8 cellular contexts compared by ENCODE assay signal in the genomic region with DNA sequence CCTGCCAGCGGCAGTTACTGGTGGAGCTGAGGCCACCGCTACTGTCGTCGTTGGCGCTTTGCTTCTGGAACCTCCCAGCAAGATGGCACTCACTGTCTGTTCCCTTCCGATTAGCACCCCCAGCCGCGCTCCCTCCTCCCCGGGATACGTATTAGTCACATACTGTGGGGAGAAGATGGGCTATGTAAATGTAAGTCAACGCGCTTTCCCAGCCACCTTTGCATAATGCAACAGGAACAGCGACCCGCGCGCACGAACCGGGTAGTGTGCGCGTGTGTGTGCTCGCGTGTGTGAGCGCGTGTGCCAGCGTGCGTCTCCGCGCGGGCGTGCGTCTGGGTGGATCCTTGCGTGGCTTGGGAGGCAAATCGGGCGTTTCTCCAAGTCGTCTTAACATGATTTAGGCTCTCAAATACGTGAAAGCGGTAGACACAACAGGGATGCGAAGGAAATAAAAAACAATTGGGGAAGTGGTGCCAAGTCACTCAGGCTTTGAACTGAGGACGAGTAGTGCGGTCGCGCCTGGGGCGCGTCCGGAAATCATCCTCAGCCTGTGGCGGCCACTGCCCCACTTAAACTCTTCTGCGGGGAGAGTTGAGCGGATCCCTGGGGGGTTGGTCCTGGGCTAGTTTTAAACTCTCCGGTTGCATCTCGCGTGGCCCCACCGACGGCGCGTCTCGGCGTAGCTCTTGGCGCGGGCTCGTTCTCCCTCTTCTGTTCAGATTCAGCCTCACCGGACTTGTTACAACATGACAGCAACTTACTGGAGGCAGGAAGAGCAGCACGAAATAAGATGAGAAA. TPM values are rescaled to one million over a fixed set of nuclear protein-coding genes. Genes with fewer than 3 reads are reported as not detected.
A peak's percentile ranks its signal among the peaks of the same experiment; 100 is the strongest.
DNase-seq lines count a peak whose midpoint lies in the region; ATAC-seq and TF ChIP-seq lines count a peak whose summit lies in the region.

No MANE protein-coding gene starts in this region.

- DNase-seq in NCI-H69 (lab: John Stamatoyannopoulos, UW) (peak; percentile 84), lower leg skin (ENCODE audit: low spot score in 2 of 2) (peak; percentile 66 to 94), testis (peak; percentile 81), GF-D8 (lab: John Stamatoyannopoulos, UW) (no peak)
- no peak for DNase-seq in activated CD8-positive, alpha-beta memory T cell treated with anti-CD3 and anti-CD28 coated beads for 24 hours

- no peak for ATAC-seq in HG03469 (IDR thresholded peaks at IDR 0.05; ENCODE audit: unreplicated experiment)

- TF ChIP-seq CTCF in lower leg skin (IDR thresholded peaks at IDR 0.05) (no peak), testis (IDR thresholded peaks at IDR 0.05) (peak in 1 of 3 experiments; percentile 23)

- H3K36me3 ChIP-seq in ES-I3 (ENCODE audit: insufficient read depth, low read length) (no peaks in the 10 kb centered on the region), endocrine pancreas (ENCODE audit: control insufficient read depth, insufficient read depth, low read length) (no peaks in the 10 kb centered on the region), testis (ENCODE audit: low read depth, missing control alignments) (no peaks in the 10 kb centered on the region)

- H3K9me3 ChIP-seq in ES-I3 (ENCODE audit: control insufficient read depth, insufficient read depth, low read length) (no peaks in the 10 kb centered on the region), endocrine pancreas (ENCODE audit: control insufficient read depth, low read length) (no peaks in the 10 kb centered on the region), testis (no peaks in the 10 kb centered on the region)

- peak overlapping the region; percentile 8 for H3K4me3 ChIP-seq in endocrine pancreas (ENCODE audit: control insufficient read depth, insufficient read depth, low read length)
- H3K4me3 ChIP-seq in lower leg skin (ENCODE audit: low read depth, poor library complexity, severe bottlenecking), result peak overlapping the region; percentile 44
- H3K4me3 ChIP-seq in testis, result peak overlapping the region; percentile 72 to 76

- intact Hi-C loops in lower leg skin (cut with DNase I; ENCODE audit: low total_unique reads) (no loop called here), testis (cut with DNase I; ENCODE audit: low total_unique reads) (no loop called here)

- H3K4me1 ChIP-seq in ES-I3 (ENCODE audit: insufficient read depth, low read length) (peaks cover 18% of the 10 kb centered on the region; the same call in 1 of the 2 replicates), endocrine pancreas (ENCODE audit: control insufficient read depth, insufficient read depth, low read length) (no peaks in the 10 kb centered on the region), testis (peaks cover 3% of the 10 kb centered on the region)

- H3K9ac ChIP-seq in ES-I3 (ENCODE audit: low read depth, low read length) (peak overlapping the region; percentile 71), endocrine pancreas (ENCODE audit: control insufficient read depth, insufficient read depth, low read length) (no peak overlapping the region)

- TF ChIP-seq POLR2A in lower leg skin (IDR thresholded peaks at IDR 0.05), result no peak
- TF ChIP-seq POLR2A in testis (IDR thresholded peaks at IDR 0.05), result no peak

- 1% methylated on average over 61 to 62 of the region's 62 CpGs for WGBS in lower leg skin, 2 donors
- 0 to 1% methylated on average over 34 to 62 of the region's 62 CpGs for WGBS in testis, 2 donors

- peak overlapping the region; percentile 87 to 92 for H3K27ac ChIP-seq in testis

- H3K27me3 ChIP-seq in endocrine pancreas (ENCODE audit: control insufficient read depth, insufficient read depth, low read length) (peaks cover 16% of the 10 kb centered on the region), testis (no peaks in the 10 kb centered on the region)

RNA-seq across cellular contexts. Expression of a gene that starts 1.8 kb away (rescaled TPM):
- total RNA-seq in lower leg skin, result 10 to 100 TPM; 11.5 to 36.5 (median 28.0) TPM
- 100 to 1,000 TPM in 1 of 2 donors, 10 to 100 TPM in 1; 34.4 to 134 TPM for total RNA-seq in testis
- 20.1 TPM for polyA plus RNA-seq in testis (ENCODE audit: insufficient read depth, low read depth, low replicate concordance)

Comparison
In these comparisons a context has a peak if more than half of its experiments do, and no peak if none do; other contexts are left out.
1. DNase-seq: peak in NCI-H69 (single experiment), lower leg skin (2 of 2) and testis (single experiment); none in GF-D8 (single experiment) and activated CD8-positive, alpha-beta memory T cell treated with anti-CD3 and anti-CD28 coated beads for 24 hours (single experiment).
2. H3K4me3 ChIP-seq: peak in every context shown above with its lines; median percentile 74 in testis; 44 in lower leg skin; 8 in endocrine pancreas.